13 cellular contexts compared by ENCODE assay signal in the genomic region with DNA sequence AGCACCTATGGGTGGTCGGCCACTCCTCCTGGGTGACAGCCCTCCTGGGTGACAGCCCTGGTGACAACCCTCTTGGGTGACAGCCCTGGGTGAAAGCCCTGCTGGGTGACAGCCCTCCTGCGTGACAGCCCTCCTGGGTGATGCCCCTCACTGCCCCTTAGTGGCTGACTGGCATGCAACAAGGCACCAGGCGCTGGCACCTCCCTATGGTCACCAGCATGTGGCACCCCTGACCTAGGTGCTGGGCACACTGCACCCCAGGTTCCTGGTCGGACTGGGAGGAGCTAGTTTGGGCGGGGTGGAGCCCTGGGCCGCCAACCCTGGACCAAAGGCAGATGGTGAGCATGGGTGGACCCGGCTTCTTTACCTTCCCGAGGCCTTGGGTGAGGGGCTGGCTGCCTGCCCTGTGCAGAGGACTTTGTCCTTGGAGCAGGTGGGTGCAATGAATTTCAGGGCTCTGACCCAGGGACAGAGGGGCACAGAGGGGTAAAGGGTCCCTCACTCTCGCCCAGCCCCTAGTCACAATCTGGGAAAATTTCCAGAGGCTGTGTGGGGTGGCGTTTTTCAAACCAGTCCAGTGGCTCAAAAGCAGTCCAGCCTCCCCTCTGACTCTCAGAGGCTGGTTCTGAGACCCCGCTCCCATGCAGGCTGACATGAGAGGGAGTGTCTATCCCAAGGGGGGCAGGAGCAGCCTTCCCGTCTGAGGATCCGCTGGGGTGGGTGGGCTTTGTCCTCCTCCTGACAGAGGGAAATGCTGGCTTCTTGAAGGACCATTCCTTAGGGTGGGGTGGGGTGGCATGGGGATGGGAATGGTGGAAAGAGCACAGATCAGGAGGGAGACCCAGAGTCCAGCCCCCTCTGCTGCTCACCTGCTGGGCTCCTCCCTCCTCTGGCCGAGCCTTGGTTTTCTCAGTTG. TPM values are rescaled to one million over a fixed set of nuclear protein-coding genes. Genes with fewer than 3 reads are reported as not detected.
DNase-seq lines count a peak whose midpoint lies in the region; ATAC-seq, FAIRE-seq and TF ChIP-seq lines count a peak whose summit lies in the region.
"Had no signal": no experiment of that assay in that cellular context is flagged by ENCODE, and none has a peak within 500 bp of the region (broad histone marks: within the 10 kb centered on the region; RNA-seq: fewer than 3 reads in every experiment).

No MANE protein-coding gene starts in this region.

- DNase-seq in GM13976 (ENCODE audit: low spot score): no peak
- no peak for DNase-seq in HFFc6
- no peak for DNase-seq in RWPE2 (ENCODE audit: low spot score)
- no peak for DNase-seq in HepG2 (ENCODE audit: low spot score)
- no peak for DNase-seq in left colon
- DNase-seq in NCI-H1092 treated with DMSO at 0.1 percent for 48 hours (lab: John Stamatoyannopoulos, UW): no peak
- DNase-seq in ACHN: no peak
- DNase-seq in H4 (ENCODE audit: low spot score): no peak
- DNase-seq: psoas muscle had no signal

- CTCF ChIA-PET in HepG2 (lab: Yijun Ruan, JAX; ENCODE audit: low intra/inter-chr PET ratio, low total read pairs): no interaction called here

- TF ChIP-seq RAD21 in HepG2 (CRISPR knock-in tag; IDR thresholded peaks at IDR 0.05): no peak

- H3K4me2 ChIP-seq in HepG2 (ENCODE audit: low read depth, low read length): no peak overlapping the region

- H3K9me3 Mint-ChIP-seq in HFFc6: no peaks in the 10 kb centered on the region
- H3K9me3 Mint-ChIP-seq: activated naive CD4-positive, alpha-beta T cell treated with anti-CD3 and anti-CD28 coated beads, Interleukin-2, amount 50 U/mL, for 72 hours; effector memory CD8-positive, alpha-beta T cell had no signal

- H3K27ac Mint-ChIP-seq in HFFc6: no peak overlapping the region
- H3K27ac Mint-ChIP-seq: activated naive CD4-positive, alpha-beta T cell treated with anti-CD3 and anti-CD28 coated beads, Interleukin-2, amount 50 U/mL, for 72 hours; effector memory CD8-positive, alpha-beta T cell had no signal

- H3K9ac ChIP-seq in HepG2 (ENCODE audit: insufficient read depth, low read depth, low read length): no peak overlapping the region

- no peaks in the 10 kb centered on the region for H3K36me3 ChIP-seq in RWPE2 (ENCODE audit: low read depth)
- H3K36me3 ChIP-seq in HepG2 (replicated peaks in 1 of 2; ENCODE audit: control insufficient read depth in 1 of 2, insufficient read depth in 2 of 2, low read length in 2 of 2): no peaks in the 10 kb centered on the region

- WGBS in HepG2 (ENCODE audit: low lambda C conversion rate): 29% methylated on average over 6 of the region's 14 CpGs

- no peak overlapping the region for H2AFZ ChIP-seq in HepG2 (ENCODE audit: low read length)

- FAIRE-seq in HepG2 (lab: Jason Lieb, UNC): no peak
- FAIRE-seq: islet of Langerhans had no signal

- no peak overlapping the region for H3K4me3 Mint-ChIP-seq in HFFc6
- H3K4me3 Mint-ChIP-seq: effector memory CD8-positive, alpha-beta T cell had no signal

- TF ChIP-seq POLR2A in HepG2 (IDR thresholded peaks at IDR 0.05; ENCODE audit: insufficient read depth in 1 of 2, low read depth in 2 of 2, low read length in 2 of 2): no peak

- H3K4me3 ChIP-seq in RWPE2 (ENCODE audit: severe bottlenecking) (no peak overlapping the region), HepG2 (replicated peaks in 1 of 3; ENCODE audit: insufficient read depth in 1 of 3, low read depth in 2 of 3, low read length in 3 of 3) (no peak overlapping the region)
- H3K4me3 ChIP-seq: psoas muscle had no signal

- ATAC-seq in RWPE2 (ENCODE audit: low read depth) (peak; percentile 19; the same call in 1 of the 3 replicates), HepG2 (no peak), left colon (no peak)
- ATAC-seq: effector memory CD8-positive, alpha-beta T cell had no signal

- TF ChIP-seq CTCF in GM13976 (IDR thresholded peaks at IDR 0.05; ENCODE audit: borderline replicate concordance, control extremely low read depth, extremely low read depth, insufficient read depth, missing control alignments): peak; percentile 5
- peak; percentile 33; the same call in 1 of the 2 replicates for TF ChIP-seq CTCF in HFFc6 (IDR thresholded peaks at IDR 0.05)
- peak; percentile 19 for TF ChIP-seq CTCF in RWPE2 (IDR thresholded peaks at IDR 0.05; ENCODE audit: poor library complexity, severe bottlenecking)
- TF ChIP-seq CTCF in HepG2 (CRISPR knock-in tag; IDR thresholded peaks at IDR 0.05): no peak; the same call in 1 of the 2 replicates

- intact Hi-C loops in HepG2 (cut with micrococcal nuclease; ENCODE audit: unreplicated experiment): no loop called here
- intact Hi-C loops in left colon (cut with DNase I, micrococcal nuclease): no loop called here

- H3K4me1 Mint-ChIP-seq in HFFc6 (ENCODE audit: low read depth): no peaks in the 10 kb centered on the region

- POLR2A ChIA-PET in HepG2 (lab: Yijun Ruan, JAX): no interaction called here

- peaks cover 1% of the 10 kb centered on the region for H3K27me3 Mint-ChIP-seq in HFFc6 (ENCODE audit: insufficient read depth)

- TF ChIP-seq EP300 in HepG2 (IDR thresholded peaks at IDR 0.05; ENCODE audit: low read depth in 2 of 2, low read length in 2 of 2) (no peak), HepG2 (CRISPR knock-in tag; IDR thresholded peaks at IDR 0.05; ENCODE audit: borderline replicate concordance) (no peak)

- BruUV-seq in HepG2 (replicated peaks; lab: Mats Ljungman, UMichigan): no TSS peak

- no peaks in the 10 kb centered on the region for H3K9me3 ChIP-seq in RWPE2 (ENCODE audit: severe bottlenecking)
- no peaks in the 10 kb centered on the region for H3K9me3 ChIP-seq in HepG2 (ENCODE audit: low read length)
- H3K9me3 ChIP-seq: psoas muscle had no signal

- in situ Hi-C loops in GM13976 (cut with MboI; ENCODE audit: low sequenced_read_pairs, unreplicated experiment): loop anchor here (5.0 kb wide), 1 partner anchor 315 kb away; no protein-coding TSS in a partner anchor
- in situ Hi-C loops in HepG2 (cut with HindIII; ENCODE audit: extremely low pct_ligation_motif_present, low pct_unique_long_range_greater_than_20kb): no loop called here
- in situ Hi-C loops in ACHN (cut with HindIII; ENCODE audit: low pct_ligation_motif_present, low pct_unique_long_range_greater_than_20kb, low sequenced_read_pairs): no loop called here

- no peaks in the 10 kb centered on the region for H4K20me1 ChIP-seq in HepG2 (ENCODE audit: insufficient read depth, low read length)

- no peak overlapping the region for H3K27ac ChIP-seq in RWPE2 (ENCODE audit: poor library complexity, severe bottlenecking)
- H3K27ac ChIP-seq in HepG2 (ENCODE audit: extremely low read length, insufficient read depth, low read length): no peak overlapping the region
- H3K27ac ChIP-seq: psoas muscle had no signal

- H3K36me3 Mint-ChIP-seq in HFFc6 (ENCODE audit: low read depth): no peaks in the 10 kb centered on the region
- H3K36me3 Mint-ChIP-seq: activated naive CD4-positive, alpha-beta T cell treated with anti-CD3 and anti-CD28 coated beads, Interleukin-2, amount 50 U/mL, for 72 hours had no signal

- H3K27me3 ChIP-seq in RWPE2 (ENCODE audit: insufficient read depth, poor library complexity, severe bottlenecking): no peaks in the 10 kb centered on the region
- peaks cover 0 to 7% of the 10 kb centered on the region in 2 experiments; a peak in 2 of 5 replicates for H3K27me3 ChIP-seq in HepG2 (ENCODE audit: control insufficient read depth in 1 of 2, insufficient read depth in 2 of 2, low read length in 2 of 2)

- H3K4me1 ChIP-seq in RWPE2 (ENCODE audit: insufficient read depth, poor library complexity, severe bottlenecking) (no peaks in the 10 kb centered on the region), HepG2 (ENCODE audit: insufficient read depth, low read length) (peaks cover 14% of the 10 kb centered on the region)

- H3K79me2 ChIP-seq in HepG2 (ENCODE audit: insufficient read depth, low read length): no peaks in the 10 kb centered on the region

RNA-seq across cellular contexts. Expression of a gene that starts 25.9 kb away (rescaled TPM):
- total RNA-seq in HFFc6 (2021; fragmentation: NEBNext Ultra II Directional; extraction: Animal tissue kit (Norgen Biotek cat#: 25700)): not detected
- total RNA-seq in HepG2 (2016; rRNA removed; fragmentation: Illumina TruSeq; extraction: Trizol) (not detected in 2 replicates), left colon (1 to 10 TPM in 1 of 2 donors, under 1 TPM in 1; 0.79 to 1.4 TPM)
- not detected in 2 replicates for total RNA-seq in HepG2 (2016; cell fraction: cytosol; rRNA removed; fragmentation: Illumina TruSeq; extraction: Trizol; ENCODE audit: low read depth)
- not detected in 2 replicates for total RNA-seq in HepG2 (2016; cell fraction: insoluble cytoplasmic fraction; rRNA removed; fragmentation: Illumina TruSeq; extraction: Trizol)
- total RNA-seq in HepG2 (2016; cell fraction: membrane; rRNA removed; fragmentation: Illumina TruSeq; extraction: Trizol): not detected in 2 replicates
- not detected in 2 replicates for total RNA-seq in HepG2 (2016; cell fraction: nucleus; rRNA removed; fragmentation: Illumina TruSeq; extraction: Trizol)
- polyA plus RNA-seq in HepG2 (2011; rRNA removed): not detected in 2 replicates
- polyA plus RNA-seq in HepG2 (2011; cell fraction: cytosol; rRNA removed): not detected in 2 replicates
- polyA plus RNA-seq in HepG2 (2011; cell fraction: nucleus; rRNA removed): not detected in 2 replicates
- not detected in 2 replicates for polyA plus RNA-seq in HepG2 (2012)
- polyA plus RNA-seq in HepG2 (2016; cell fraction: cytosol; fragmentation: Illumina TruSeq; extraction: Trizol; ENCODE audit: low read depth): not detected in 2 replicates
- not detected in 2 replicates for polyA plus RNA-seq in HepG2 (2016; cell fraction: insoluble cytoplasmic fraction; fragmentation: Illumina TruSeq; extraction: Trizol; ENCODE audit: low read depth)
- polyA plus RNA-seq in HepG2 (2016; cell fraction: membrane; fragmentation: Illumina TruSeq; extraction: Trizol; ENCODE audit: low read depth): not detected in 2 replicates
- polyA plus RNA-seq in HepG2 (2016; cell fraction: nucleus; fragmentation: Illumina TruSeq; extraction: Trizol; ENCODE audit: insufficient read depth, low read depth): not detected in 2 replicates
- 0.09 TPM in 1 of 2 replicates, not detected in the other for polyA minus RNA-seq in HepG2 (2011; rRNA and poly(A)+ RNA removed; ENCODE audit: low replicate concordance)
- not detected in 2 replicates for polyA minus RNA-seq in HepG2 (2011; cell fraction: cytosol; rRNA and poly(A)+ RNA removed)
- polyA minus RNA-seq in HepG2 (2011; cell fraction: nucleus; rRNA and poly(A)+ RNA removed): not detected in 2 replicates
- not detected in 2 replicates for total RNA-seq in H4 (2014; rRNA removed; shearing (Covaris generic))
- total RNA-seq: activated naive CD4-positive, alpha-beta T cell treated with anti-CD3 and anti-CD28 coated beads, Interleukin-2, amount 50 U/mL, for 72 hours; psoas muscle; SK-MEL-5 had no signal
- polyA plus RNA-seq: psoas muscle had no signal

RNA-seq across cellular contexts. Expression of a gene that starts 44.5 kb away (rescaled TPM):
- 100 to 1,000 TPM; 350 to 409 (median 372) TPM for total RNA-seq in HFFc6 (2021; fragmentation: NEBNext Ultra II Directional; extraction: Animal tissue kit (Norgen Biotek cat#: 25700))
- 43.6 and 50.2 TPM in 2 replicates for total RNA-seq in HepG2 (2016; rRNA removed; fragmentation: Illumina TruSeq; extraction: Trizol)
- 15.5 and 22.4 TPM in 2 replicates for total RNA-seq in HepG2 (2016; cell fraction: cytosol; rRNA removed; fragmentation: Illumina TruSeq; extraction: Trizol; ENCODE audit: low read depth)
- 35.4 and 49.2 TPM in 2 replicates for total RNA-seq in HepG2 (2016; cell fraction: insoluble cytoplasmic fraction; rRNA removed; fragmentation: Illumina TruSeq; extraction: Trizol)
- total RNA-seq in HepG2 (2016; cell fraction: membrane; rRNA removed; fragmentation: Illumina TruSeq; extraction: Trizol): 44.2 and 45.8 TPM in 2 replicates
- 44.0 and 52.2 TPM in 2 replicates for total RNA-seq in HepG2 (2016; cell fraction: nucleus; rRNA removed; fragmentation: Illumina TruSeq; extraction: Trizol)
- polyA plus RNA-seq in HepG2 (2011; rRNA removed): 42.9 and 52.4 TPM in 2 replicates
- 27.7 and 33.6 TPM in 2 replicates for polyA plus RNA-seq in HepG2 (2011; cell fraction: cytosol; rRNA removed)
- 64.4 and 73.7 TPM in 2 replicates for polyA plus RNA-seq in HepG2 (2011; cell fraction: nucleus; rRNA removed)
- polyA plus RNA-seq in HepG2 (2012): 45.3 and 47.7 TPM in 2 replicates
- 21.2 and 23.7 TPM in 2 replicates for polyA plus RNA-seq in HepG2 (2016; cell fraction: cytosol; fragmentation: Illumina TruSeq; extraction: Trizol; ENCODE audit: low read depth)
- polyA plus RNA-seq in HepG2 (2016; cell fraction: insoluble cytoplasmic fraction; fragmentation: Illumina TruSeq; extraction: Trizol; ENCODE audit: low read depth): 54.0 and 64.3 TPM in 2 replicates
- polyA plus RNA-seq in HepG2 (2016; cell fraction: membrane; fragmentation: Illumina TruSeq; extraction: Trizol; ENCODE audit: low read depth): 40.8 and 46.7 TPM in 2 replicates
- polyA plus RNA-seq in HepG2 (2016; cell fraction: nucleus; fragmentation: Illumina TruSeq; extraction: Trizol; ENCODE audit: insufficient read depth, low read depth): 98.9 and 100 TPM in 2 replicates
- 85.4 and 275 TPM in 2 replicates for polyA minus RNA-seq in HepG2 (2011; rRNA and poly(A)+ RNA removed; ENCODE audit: low replicate concordance)
- 31.4 and 37.0 TPM in 2 replicates for polyA minus RNA-seq in HepG2 (2011; cell fraction: cytosol; rRNA and poly(A)+ RNA removed)
- polyA minus RNA-seq in HepG2 (2011; cell fraction: nucleus; rRNA and poly(A)+ RNA removed): 58.5 and 70.9 TPM in 2 replicates
- 100 to 1,000 TPM; 160 to 169 TPM for total RNA-seq in left colon
- 86.9 and 99.5 TPM in 2 replicates for total RNA-seq in H4 (2014; rRNA removed; shearing (Covaris generic))
